ENCODE assay signal across 18 cellular contexts in the genomic region with DNA sequence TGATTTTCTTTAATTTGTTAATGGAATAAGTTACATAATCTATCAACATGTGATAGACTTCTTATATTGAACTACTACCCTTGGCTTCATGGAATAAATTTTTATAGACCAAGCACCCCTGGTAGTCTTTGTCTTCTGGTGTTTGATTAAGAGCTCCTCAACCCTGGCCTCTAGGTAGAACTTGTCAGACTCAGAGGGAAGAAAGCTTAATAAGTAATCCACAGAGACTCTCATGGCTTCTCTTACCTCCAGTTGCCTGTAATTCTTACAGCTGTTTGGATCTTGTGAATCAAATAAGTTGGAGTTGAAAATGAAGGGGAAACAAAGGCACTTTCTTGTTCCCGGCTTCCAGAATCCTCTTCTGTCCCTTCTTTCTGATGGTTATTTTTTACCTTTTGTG. TPM values are rescaled to one million over a fixed set of nuclear protein-coding genes. Genes with fewer than 3 reads are reported as not detected.
DNase-seq lines count a peak whose midpoint lies in the region; ATAC-seq, FAIRE-seq and TF ChIP-seq lines count a peak whose summit lies in the region.
"Had no signal": no experiment of that assay in that cellular context is flagged by ENCODE, and none has a peak within 500 bp of the region (broad histone marks: within the 10 kb centered on the region; RNA-seq: fewer than 3 reads in every experiment).

No MANE protein-coding gene starts in this region.

- H2AFZ ChIP-seq in neural progenitor cell (replicated peaks), result no peak overlapping the region
- H2AFZ ChIP-seq: GM23248 had no signal

- no peaks in the 10 kb centered on the region for H3K4me1 Mint-ChIP-seq in WTC11
- no peaks in the 10 kb centered on the region for H3K4me1 Mint-ChIP-seq in nephron
- H3K4me1 Mint-ChIP-seq in neural progenitor cell, result no peaks in the 10 kb centered on the region

- H3K4me3 ChIP-seq in HUES48 (ENCODE audit: low read depth, low read length) (no peak overlapping the region), colonic mucosa (no peak overlapping the region), neural progenitor cell (no peak overlapping the region)
- H3K4me3 ChIP-seq: BLaER1 treated with 17β-estradiol and CSF1 and Interleukin-3, amounts not matched to agents 10 nM and 100 nM; GM12878; GM23248; HAP-1 had no signal

- intact Hi-C loops in colonic mucosa (cut with DNase I), result no loop called here

- no peaks in the 10 kb centered on the region for H3K9me3 Mint-ChIP-seq in WTC11
- no peaks in the 10 kb centered on the region for H3K9me3 Mint-ChIP-seq in nephron
- H3K9me3 Mint-ChIP-seq in neural progenitor cell, result no peaks in the 10 kb centered on the region
- H3K9me3 Mint-ChIP-seq: CD4-positive, alpha-beta T cell had no signal

- no peaks in the 10 kb centered on the region for H3K27me3 Mint-ChIP-seq in WTC11 (ENCODE audit: low read depth)
- H3K27me3 Mint-ChIP-seq in nephron (ENCODE audit: low read depth), result no peaks in the 10 kb centered on the region
- H3K27me3 Mint-ChIP-seq in neural progenitor cell (ENCODE audit: insufficient read depth, low read depth), result peaks cover 2% of the 10 kb centered on the region
- H3K27me3 Mint-ChIP-seq: CD4-positive, alpha-beta T cell had no signal

- no peak for TF ChIP-seq POLR2A in H54 (IDR thresholded peaks at IDR 0.05; ENCODE audit: low read depth, low read length)

- ATAC-seq in WTC11 (no peak), GM18502 (IDR thresholded peaks at IDR 0.05; ENCODE audit: poor library complexity, unreplicated experiment) (no peak)
- ATAC-seq: GM12878, HepG2 had no signal

- peak overlapping the region; percentile 22; the same call in 1 of the 2 replicates for H3K27ac ChIP-seq in C4-2B
- peak overlapping the region; percentile 46 for H3K27ac ChIP-seq in HUES48 (ENCODE audit: low read depth, low read length)
- no peak overlapping the region for H3K27ac ChIP-seq in colonic mucosa
- H3K27ac ChIP-seq in neural progenitor cell, result no peak overlapping the region
- H3K27ac ChIP-seq: BLaER1 treated with 17β-estradiol and CSF1 and Interleukin-3, amounts not matched to agents 10 nM and 100 nM; GM23248 had no signal

- H3K4me2 ChIP-seq in neural progenitor cell, result no peak overlapping the region

- H3K4me1 ChIP-seq in HUES48 (ENCODE audit: control insufficient read depth, insufficient read depth, low read length) (no peaks in the 10 kb centered on the region), colonic mucosa (peaks cover 4% of the 10 kb centered on the region), neural progenitor cell (no peaks in the 10 kb centered on the region)
- H3K4me1 ChIP-seq: HAP-1 had no signal

- no peaks in the 10 kb centered on the region for H4K20me1 ChIP-seq in neural progenitor cell (ENCODE audit: low read depth)

- TF ChIP-seq CTCF in C4-2B (conservative IDR thresholded peaks at IDR 0.05) (no peak), WTC11 (IDR thresholded peaks at IDR 0.05) (no peak), nephron (IDR thresholded peaks at IDR 0.05; ENCODE audit: unreplicated experiment in 3 of 3) (no peak), colonic mucosa (IDR thresholded peaks at IDR 0.05) (no peak), neural progenitor cell (IDR thresholded peaks at IDR 0.05) (no peak)

- peaks cover 15% of the 10 kb centered on the region for H3K36me3 Mint-ChIP-seq in WTC11
- peaks cover 44% of the 10 kb centered on the region for H3K36me3 Mint-ChIP-seq in nephron (ENCODE audit: low read depth)
- H3K36me3 Mint-ChIP-seq in neural progenitor cell, result peaks cover 18% of the 10 kb centered on the region

- no peaks in the 10 kb centered on the region for H3K79me2 ChIP-seq in neural progenitor cell (ENCODE audit: low read depth)

- no peaks in the 10 kb centered on the region for H3K9me3 ChIP-seq in HUES48 (ENCODE audit: control insufficient read depth, insufficient read depth, low read length)
- H3K9me3 ChIP-seq in colonic mucosa, result no peaks in the 10 kb centered on the region
- H3K9me3 ChIP-seq in neural progenitor cell (ENCODE audit: low read depth), result no peaks in the 10 kb centered on the region
- H3K9me3 ChIP-seq: BLaER1 treated with 17β-estradiol and CSF1 and Interleukin-3, amounts not matched to agents 10 nM and 100 nM; HAP-1 had no signal

- POLR2A ChIA-PET in WTC11 (lab: Charles Lee), result no interaction called here

- H3K4me3 Mint-ChIP-seq in WTC11 (no peak overlapping the region), nephron (no peak overlapping the region), neural progenitor cell (no peak overlapping the region)
- H3K4me3 Mint-ChIP-seq: CD4-positive, alpha-beta T cell had no signal

- H3K27ac Mint-ChIP-seq in WTC11 (peak overlapping the region; percentile 10; the same call in 1 of the 2 replicates), nephron (peak overlapping the region in 2 of 3 experiments; percentile 49 to 82), neural progenitor cell (no peak overlapping the region)
- H3K27ac Mint-ChIP-seq: CD4-positive, alpha-beta T cell had no signal

- no peak overlapping the region for H3K9ac ChIP-seq in HUES48 (ENCODE audit: low read depth, low read length)
- H3K9ac ChIP-seq in colonic mucosa (ENCODE audit: low read depth in 2 of 2, low read length in 2 of 2), result no peak overlapping the region
- no peak overlapping the region for H3K9ac ChIP-seq in neural progenitor cell
- H3K9ac ChIP-seq: BLaER1 treated with 17β-estradiol and CSF1 and Interleukin-3, amounts not matched to agents 10 nM and 100 nM; GM23248 had no signal

- FAIRE-seq in H54 (lab: Jason Lieb, UNC), result no peak
- FAIRE-seq: GM12878, HepG2 had no signal

- CTCF ChIA-PET in WTC11 (lab: Charles Lee), result interaction anchor here (0.5 kb wide), 1 partner anchor 513 kb away, joined by 4 read pairs; no protein-coding TSS in a partner anchor

- H3K27me3 ChIP-seq in HUES48 (ENCODE audit: control insufficient read depth, insufficient read depth, low read length) (no peaks in the 10 kb centered on the region), colonic mucosa (no peaks in the 10 kb centered on the region), neural progenitor cell (no peaks in the 10 kb centered on the region)
- H3K27me3 ChIP-seq: BLaER1 treated with 17β-estradiol and CSF1 and Interleukin-3, amounts not matched to agents 10 nM and 100 nM had no signal

- peaks cover 43% of the 10 kb centered on the region for H3K36me3 ChIP-seq in HUES48 (ENCODE audit: control insufficient read depth, insufficient read depth, low read length)
- no peaks in the 10 kb centered on the region for H3K36me3 ChIP-seq in colonic mucosa
- H3K36me3 ChIP-seq in neural progenitor cell, result peaks cover 13% of the 10 kb centered on the region
- H3K36me3 ChIP-seq: HAP-1 had no signal

- no peaks in the 10 kb centered on the region for H3F3A ChIP-seq in neural progenitor cell (ENCODE audit: low read depth)

- DNase-seq in WTC11 (ENCODE audit: low spot score) (no peak), colonic mucosa (no peak), H54 (ENCODE audit: insufficient read length, low spot score) (no peak), neural progenitor cell (ENCODE audit: low spot score) (no peak)
- DNase-seq: 8988T; CD4-positive, alpha-beta T cell; DMS79; GM23248 had no signal

TF ChIP-seq in WTC11, 78 proteins besides CTCF, POLR2A, EP300 and RAD21 (continues in another document):
- no peak for TF ChIP-seq ZNF121 (CRISPR knock-in tag; IDR thresholded peaks at IDR 0.05)
- TF ChIP-seq, protein P1, sequence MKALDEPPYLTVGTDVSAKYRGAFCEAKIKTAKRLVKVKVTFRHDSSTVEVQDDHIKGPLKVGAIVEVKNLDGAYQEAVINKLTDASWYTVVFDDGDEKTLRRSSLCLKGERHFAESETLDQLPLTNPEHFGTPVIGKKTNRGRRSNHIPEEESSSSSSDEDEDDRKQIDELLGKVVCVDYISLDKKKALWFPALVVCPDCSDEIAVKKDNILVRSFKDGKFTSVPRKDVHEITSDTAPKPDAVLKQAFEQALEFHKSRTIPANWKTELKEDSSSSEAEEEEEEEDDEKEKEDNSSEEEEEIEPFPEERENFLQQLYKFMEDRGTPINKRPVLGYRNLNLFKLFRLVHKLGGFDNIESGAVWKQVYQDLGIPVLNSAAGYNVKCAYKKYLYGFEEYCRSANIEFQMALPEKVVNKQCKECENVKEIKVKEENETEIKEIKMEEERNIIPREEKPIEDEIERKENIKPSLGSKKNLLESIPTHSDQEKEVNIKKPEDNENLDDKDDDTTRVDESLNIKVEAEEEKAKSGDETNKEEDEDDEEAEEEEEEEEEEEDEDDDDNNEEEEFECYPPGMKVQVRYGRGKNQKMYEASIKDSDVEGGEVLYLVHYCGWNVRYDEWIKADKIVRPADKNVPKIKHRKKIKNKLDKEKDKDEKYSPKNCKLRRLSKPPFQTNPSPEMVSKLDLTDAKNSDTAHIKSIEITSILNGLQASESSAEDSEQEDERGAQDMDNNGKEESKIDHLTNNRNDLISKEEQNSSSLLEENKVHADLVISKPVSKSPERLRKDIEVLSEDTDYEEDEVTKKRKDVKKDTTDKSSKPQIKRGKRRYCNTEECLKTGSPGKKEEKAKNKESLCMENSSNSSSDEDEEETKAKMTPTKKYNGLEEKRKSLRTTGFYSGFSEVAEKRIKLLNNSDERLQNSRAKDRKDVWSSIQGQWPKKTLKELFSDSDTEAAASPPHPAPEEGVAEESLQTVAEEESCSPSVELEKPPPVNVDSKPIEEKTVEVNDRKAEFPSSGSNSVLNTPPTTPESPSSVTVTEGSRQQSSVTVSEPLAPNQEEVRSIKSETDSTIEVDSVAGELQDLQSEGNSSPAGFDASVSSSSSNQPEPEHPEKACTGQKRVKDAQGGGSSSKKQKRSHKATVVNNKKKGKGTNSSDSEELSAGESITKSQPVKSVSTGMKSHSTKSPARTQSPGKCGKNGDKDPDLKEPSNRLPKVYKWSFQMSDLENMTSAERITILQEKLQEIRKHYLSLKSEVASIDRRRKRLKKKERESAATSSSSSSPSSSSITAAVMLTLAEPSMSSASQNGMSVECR (CRISPR knock-in tag; IDR thresholded peaks at IDR 0.05; ENCODE audit: borderline replicate concordance), result no peak
- no peak for TF ChIP-seq ZNF416 (CRISPR knock-in tag; IDR thresholded peaks at IDR 0.05)
- no peak for TF ChIP-seq KAT7 (CRISPR knock-in tag; IDR thresholded peaks at IDR 0.05; ENCODE audit: borderline replicate concordance)
- no peak for TF ChIP-seq ZNF671 (CRISPR knock-in tag; IDR thresholded peaks at IDR 0.05)
- no peak for TF ChIP-seq PRRX2 (CRISPR knock-in tag; IDR thresholded peaks at IDR 0.05)
- TF ChIP-seq NR1H2 (CRISPR knock-in tag; IDR thresholded peaks at IDR 0.05), result no peak
- no peak for TF ChIP-seq CREM (CRISPR knock-in tag; IDR thresholded peaks at IDR 0.05)
- no peak for TF ChIP-seq HMGA2 (CRISPR knock-in tag; IDR thresholded peaks at IDR 0.05)
- no peak for TF ChIP-seq ZNF317 (CRISPR knock-in tag; IDR thresholded peaks at IDR 0.05; ENCODE audit: borderline replicate concordance, low read depth)
- TF ChIP-seq SOX15 (CRISPR knock-in tag; IDR thresholded peaks at IDR 0.05), result no peak

RNA-seq across cellular contexts. Expression of a gene that starts 7.0 kb away (rescaled TPM):
- 0.63 to 0.66 TPM in 2 of 3 replicates, not detected in the other for total RNA-seq in WTC11 (2021)
- total RNA-seq in colonic mucosa, result 1 to 10 TPM in 1 of 2 donors, under 1 TPM in 1; 0.35 to 1.2 TPM
- total RNA-seq in neural progenitor cell (ENCODE audit: low replicate concordance), result 0.59 and 6.4 TPM in 2 replicates
- total RNA-seq: G401, HT-29 had no signal

Comparison
In these comparisons a context has a peak if more than half of its experiments do, and no peak if none do; other contexts are left out.
1. H3K27ac ChIP-seq: peak in C4-2B (single experiment) and HUES48 (single experiment); none in colonic mucosa (single experiment) and neural progenitor cell (single experiment).